In genomic region chr12:48903982-48904411, GRCh38 we compare ENCODE assay signal across 1 cellular context.
TF ChIP-seq lines count a peak whose summit lies in the region.

No MANE protein-coding gene starts in this region.

TF ChIP-seq in K562, 482 proteins besides CTCF, POLR2A, EP300 and RAD21 (continued from another document):
- TF ChIP-seq NR1H2 (CRISPR knock-in tag; IDR thresholded peaks at IDR 0.05) (no peak), RFX5 (IDR thresholded peaks at IDR 0.05; ENCODE audit: low read depth, low read length) (no peak), ZNF589 (CRISPR knock-in tag; IDR thresholded peaks at IDR 0.05; ENCODE audit: low read depth) (no peak), MXI1 (IDR thresholded peaks at IDR 0.05; ENCODE audit: low read depth, low read length) (peak; percentile 85), ZNF717 (CRISPR knock-in tag; IDR thresholded peaks at IDR 0.05) (no peak), TBP (optimal IDR thresholded peaks at IDR 0.05; ENCODE audit: low read depth, low read length) (peak; percentile 27), RUNX1 (IDR thresholded peaks at IDR 0.05; ENCODE audit: low read depth) (no peak), NUFIP1 (IDR thresholded peaks at IDR 0.05; ENCODE audit: partially characterized antibody) (no peak)
